1 cellular context compared by ENCODE assay signal in the genomic region with DNA sequence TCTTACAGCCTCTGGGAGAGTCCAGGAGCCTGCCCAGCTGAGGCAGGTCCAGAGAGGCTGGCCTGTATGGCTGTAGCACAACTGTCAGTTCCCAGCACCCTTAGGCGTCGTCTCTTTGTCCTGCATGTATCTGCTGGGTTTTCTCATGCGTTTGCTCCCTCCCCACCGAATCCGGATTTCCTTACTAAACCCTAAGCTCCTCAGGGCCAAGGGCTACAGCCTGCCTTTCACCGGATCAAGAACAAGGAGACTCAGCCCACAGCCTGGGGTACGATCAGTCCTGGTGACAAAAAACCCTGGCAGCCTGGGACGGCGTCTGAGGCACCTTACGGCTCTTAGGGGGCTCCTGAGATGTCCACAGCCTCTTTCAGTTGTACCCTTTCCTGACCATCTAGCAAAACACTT.
TF ChIP-seq lines count a peak whose summit lies in the region.

No MANE protein-coding gene starts in this region.

TF ChIP-seq in IMR-90, 13 proteins besides CTCF, POLR2A, EP300 and RAD21:
- no peak for TF ChIP-seq ELK1 (IDR thresholded peaks at IDR 0.05; ENCODE audit: borderline replicate concordance, low read depth, low read length)
- TF ChIP-seq RCOR1 (IDR thresholded peaks at IDR 0.05; ENCODE audit: insufficient replicate concordance, low read length) = no peak
- no peak for TF ChIP-seq MAFK (IDR thresholded peaks at IDR 0.05; ENCODE audit: low read depth, low read length)
- no peak for TF ChIP-seq MXI1 (IDR thresholded peaks at IDR 0.05; ENCODE audit: borderline replicate concordance, low read depth, low read length)
- TF ChIP-seq RFX5 (IDR thresholded peaks at IDR 0.05; ENCODE audit: low read depth, low read length) = no peak
- no peak for TF ChIP-seq BHLHE40 (IDR thresholded peaks at IDR 0.05; ENCODE audit: low read depth, low read length)
- TF ChIP-seq MAZ (IDR thresholded peaks at IDR 0.05; ENCODE audit: borderline replicate concordance, low read depth, low read length) = no peak
- TF ChIP-seq CHD1 (IDR thresholded peaks at IDR 0.05; ENCODE audit: low read depth, low read length) = no peak
- TF ChIP-seq USF2 (IDR thresholded peaks at IDR 0.05; ENCODE audit: low read depth, low read length) = no peak
- TF ChIP-seq SMC3 (IDR thresholded peaks at IDR 0.05; ENCODE audit: low read depth, low read length) = no peak
- no peak for TF ChIP-seq CEBPB (IDR thresholded peaks at IDR 0.05; ENCODE audit: low read depth, low read length)
- no peak for TF ChIP-seq NFE2L2 (IDR thresholded peaks at IDR 0.05; ENCODE audit: low read depth, low read length)
- no peak for TF ChIP-seq FOS (IDR thresholded peaks at IDR 0.05; ENCODE audit: low read depth, low read length)
